ENCODE assay signal across 10 cellular contexts in the genomic region with DNA sequence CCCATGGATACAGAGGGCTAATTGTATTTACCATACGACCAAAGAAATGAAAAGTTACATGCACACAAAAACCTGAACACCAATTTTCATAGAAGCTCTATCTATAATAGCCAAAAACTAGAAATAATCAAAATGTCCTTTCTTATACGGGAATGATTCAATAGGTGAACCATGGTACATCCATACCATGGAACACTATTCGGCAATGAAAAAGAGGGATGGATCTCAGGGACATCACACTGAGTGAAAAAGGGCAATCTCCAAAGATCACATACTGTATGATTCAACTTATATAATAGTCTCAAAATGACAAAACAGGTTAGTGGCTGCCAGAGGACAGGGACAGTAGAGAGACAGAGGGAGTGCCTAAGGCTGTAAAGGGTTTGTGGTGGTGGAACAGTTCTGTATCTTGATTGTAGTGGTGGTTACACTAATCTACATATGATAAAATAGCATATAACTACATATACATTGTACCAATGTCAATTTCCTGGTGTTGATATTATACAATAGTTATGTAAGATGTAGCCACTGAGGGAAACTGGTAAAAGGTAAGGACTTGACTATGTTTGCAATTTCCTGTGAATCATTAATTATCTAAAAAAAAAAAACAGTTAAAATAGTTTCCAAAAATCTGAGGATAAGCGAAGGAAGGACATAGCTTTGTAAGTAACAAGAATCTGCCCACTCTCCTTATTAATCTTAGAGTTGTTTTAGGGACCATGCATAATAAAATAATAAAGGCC. TPM values are rescaled to one million over a fixed set of nuclear protein-coding genes. Genes with fewer than 3 reads are reported as not detected.
DNase-seq lines count a peak whose midpoint lies in the region; ATAC-seq and TF ChIP-seq lines count a peak whose summit lies in the region.
"Had no signal": no experiment of that assay in that cellular context is flagged by ENCODE, and none has a peak within 500 bp of the region (broad histone marks: within the 10 kb centered on the region; RNA-seq: fewer than 3 reads in every experiment).

No MANE protein-coding gene starts in this region.

- in situ Hi-C loops in GM13977 (cut with MboI; ENCODE audit: low pct_unique_long_range_greater_than_20kb, low sequenced_read_pairs, unreplicated experiment) = no loop called here
- in situ Hi-C loops in GM13976 (cut with MboI; ENCODE audit: low sequenced_read_pairs, unreplicated experiment) = no loop called here

- CTCF ChIA-PET in activated CD8-positive, alpha-beta memory T cell treated with anti-CD3 and anti-CD28 coated beads, Interleukin-2, amount 10 ng/mL, durations not matched to agents 7 days and 5 days (lab: Charles Lee) = interaction anchor here (1.1 kb wide), 1 partner anchor 49 kb away, joined by 4 read pairs; no protein-coding TSS in a partner anchor

- peaks cover 0 to 45% (median 30%) of the 10 kb centered on the region in 5 donors for H3K4me1 ChIP-seq in subcutaneous abdominal adipose tissue (ENCODE audit: control insufficient read depth in 5 of 5, insufficient read depth in 5 of 5, low read length in 5 of 5)

- peaks cover 45% of the 10 kb centered on the region for H3K4me1 Mint-ChIP-seq in activated CD8-positive, alpha-beta memory T cell treated with anti-CD3 and anti-CD28 coated beads, Interleukin-2, amount 10 ng/mL, durations not matched to agents 7 days and 5 days

- TF ChIP-seq CTCF in VCaP (conservative IDR thresholded peaks at IDR 0.05) = no peak
- TF ChIP-seq CTCF in fibroblast of villous mesenchyme (IDR thresholded peaks at IDR 0.05; ENCODE audit: insufficient read depth, low read depth, low read length) = no peak
- TF ChIP-seq CTCF in GM13977 (IDR thresholded peaks at IDR 0.05; ENCODE audit: extremely low read depth, insufficient read depth, missing control alignments) = no peak
- no peak for TF ChIP-seq CTCF in GM13976 (IDR thresholded peaks at IDR 0.05; ENCODE audit: borderline replicate concordance, control extremely low read depth, extremely low read depth, insufficient read depth, missing control alignments)

- no peak for ATAC-seq in activated CD8-positive, alpha-beta memory T cell treated with anti-CD3 and anti-CD28 coated beads, Interleukin-2, amount 10 ng/mL, durations not matched to agents 7 days and 5 days
- ATAC-seq: WTC11 had no signal

- H3K36me3 ChIP-seq in subcutaneous abdominal adipose tissue (ENCODE audit: control insufficient read depth in 5 of 5, insufficient read depth in 5 of 5, low read length in 5 of 5) = no peaks in the 10 kb centered on the region

- no peaks in the 10 kb centered on the region for H3K27me3 Mint-ChIP-seq in activated CD8-positive, alpha-beta memory T cell treated with anti-CD3 and anti-CD28 coated beads, Interleukin-2, amount 10 ng/mL, durations not matched to agents 7 days and 5 days

- peak overlapping the region; percentile 26 for H3K27ac Mint-ChIP-seq in activated CD8-positive, alpha-beta memory T cell treated with anti-CD3 and anti-CD28 coated beads, Interleukin-2, amount 10 ng/mL, durations not matched to agents 7 days and 5 days
- H3K27ac Mint-ChIP-seq: WTC11 had no signal

- no peak for DNase-seq in activated CD8-positive, alpha-beta memory T cell treated with anti-CD3 and anti-CD28 coated beads, Interleukin-2, amount 10 ng/mL, durations not matched to agents 7 days and 5 days
- DNase-seq in activated CD8-positive, alpha-beta memory T cell treated with anti-CD3 and anti-CD28 coated beads, Interleukin-2, amount 50 U/mL, for 4 hours = no peak
- peak; percentile 1 for DNase-seq in fibroblast of villous mesenchyme (ENCODE audit: low read depth)
- DNase-seq in GM13977 (ENCODE audit: low spot score) = no peak
- no peak for DNase-seq in GM13976 (ENCODE audit: low spot score)
- DNase-seq in epidermal melanocyte (ENCODE audit: insufficient read length, low spot score) = no peak
- DNase-seq: NCI-H1436 had no signal

- H3K4me3 ChIP-seq in fibroblast of villous mesenchyme (ENCODE audit: low read depth, low read length) (no peak overlapping the region), subcutaneous abdominal adipose tissue (ENCODE audit: low read depth in 1 of 5, low read length in 5 of 5) (no peak overlapping the region)

- H3K9ac ChIP-seq in subcutaneous abdominal adipose tissue (ENCODE audit: low read length in 5 of 5) = no peak overlapping the region

- no peaks in the 10 kb centered on the region for H3K9me3 ChIP-seq in subcutaneous abdominal adipose tissue (ENCODE audit: control insufficient read depth in 5 of 5, low read length in 5 of 5)

- peaks cover 35% of the 10 kb centered on the region for H3K36me3 Mint-ChIP-seq in activated CD8-positive, alpha-beta memory T cell treated with anti-CD3 and anti-CD28 coated beads, Interleukin-2, amount 10 ng/mL, durations not matched to agents 7 days and 5 days

- H3K27me3 ChIP-seq in subcutaneous abdominal adipose tissue (ENCODE audit: control insufficient read depth in 5 of 5, insufficient read depth in 4 of 5, low read length in 5 of 5) = no peaks in the 10 kb centered on the region

- no peaks in the 10 kb centered on the region for H3K9me3 Mint-ChIP-seq in activated CD8-positive, alpha-beta memory T cell treated with anti-CD3 and anti-CD28 coated beads, Interleukin-2, amount 10 ng/mL, durations not matched to agents 7 days and 5 days (ENCODE audit: low read depth)

- peak overlapping the region; percentile 83 for H3K4me3 Mint-ChIP-seq in activated CD8-positive, alpha-beta memory T cell treated with anti-CD3 and anti-CD28 coated beads, Interleukin-2, amount 10 ng/mL, durations not matched to agents 7 days and 5 days
- H3K4me3 Mint-ChIP-seq: WTC11 had no signal

- H3K27ac ChIP-seq in VCaP (peak overlapping the region; percentile 89; the same call in 1 of the 2 replicates), subcutaneous abdominal adipose tissue (ENCODE audit: low read depth, low read length) (peak overlapping the region; percentile 49)

RNA-seq across cellular contexts. Expression of gene RSBN1, which starts 3.7 kb away (rescaled TPM):
- 10 to 100 TPM; 23.7 to 24.9 TPM for total RNA-seq in activated CD8-positive, alpha-beta memory T cell treated with anti-CD3 and anti-CD28 coated beads, Interleukin-2, amount 10 ng/mL, durations not matched to agents 7 days and 5 days
- 11.0 and 12.1 TPM in 2 replicates for total RNA-seq in fibroblast of villous mesenchyme

RNA-seq across cellular contexts. Expression of gene PHTF1, which starts 49.3 kb away (rescaled TPM):
- 10 to 100 TPM; 27.8 to 30.4 TPM for total RNA-seq in activated CD8-positive, alpha-beta memory T cell treated with anti-CD3 and anti-CD28 coated beads, Interleukin-2, amount 10 ng/mL, durations not matched to agents 7 days and 5 days
- total RNA-seq in fibroblast of villous mesenchyme = 36.4 and 47.5 TPM in 2 replicates
